Comparison of ENCODE assay signal across 23 cellular contexts in genomic region chr1:112872551-112872962, GRCh38.
DNase-seq lines count a peak whose midpoint lies in the region; ATAC-seq and TF ChIP-seq lines count a peak whose summit lies in the region.
"Had no signal": no experiment of that assay in that cellular context is flagged by ENCODE, and none has a peak within 500 bp of the region (broad histone marks: within the 10 kb centered on the region; RNA-seq: fewer than 3 reads in every experiment).

No MANE protein-coding gene starts in this region.

- H2AFZ ChIP-seq in neuronal stem cell (ENCODE audit: low read length), result no peak overlapping the region
- H2AFZ ChIP-seq: GM23248 had no signal

- DNase-seq in HAP-1 (ENCODE audit: low spot score in 2 of 2) (peak; percentile 46 to 67), SK-MEL-5 (ENCODE audit: low read depth, low spot score) (peak; percentile 52), fibroblast of the aortic adventitia (ENCODE audit: low read depth) (peak; percentile 44), neuronal stem cell (ENCODE audit: low spot score) (no peak), NCI-H345 treated with DMSO at 0.1 percent for 48 hours (lab: John Stamatoyannopoulos, UW; ENCODE audit: unreplicated experiment) (no peak)
- no peak for DNase-seq in activated effector memory CD4-positive, alpha-beta T cell treated with Interleukin-2 at 50 U/mL for 16 hours
- DNase-seq: activated CD8-positive, alpha-beta T cell treated with anti-CD3 and anti-CD28 coated beads, Interleukin-2, amount 10 ng/mL, durations not matched to agents 7 days and 5 days; activated naive CD8-positive, alpha-beta T cell treated with anti-CD3 and anti-CD28 coated beads, Interleukin-2, amount 10 ng/mL, durations not matched to agents 7 days and 5 days; activated T-cell treated with anti-CD3 and anti-CD28 coated beads, Interleukin-2, amount 50 U/mL, for 72 hours; dermis blood vessel endothelial cell; GM23248; left lung; NCI-H1417 treated with DMSO at 0.1 percent for 48 hours; NCI-H526 treated with DMSO at 0.1 percent for 48 hours; pancreas; PC-3; SJCRH30; stimulated activated CD4-positive, alpha-beta T cell treated with anti-CD3 and anti-CD28 coated beads, Interleukin-1b, Interleukin-23, amount 100 ng/mL, for 48 hours; stimulated activated naive CD4-positive, alpha-beta T cell treated with Interleukin-2 at 50 U/mL for 16 hours; T-helper 17 cell had no signal

- peak overlapping the region; percentile 38 for H3K27ac ChIP-seq in neuronal stem cell (replicated peaks; ENCODE audit: low read length)
- H3K27ac ChIP-seq: GM23248, left lung, pancreas, SJCRH30, tibial nerve had no signal

- no peak overlapping the region for H2BK15ac ChIP-seq in neuronal stem cell (ENCODE audit: low read length)

- no peak overlapping the region for H3K23ac ChIP-seq in neuronal stem cell (ENCODE audit: low read depth, low read length, poor library complexity)

- WGBS in neuronal stem cell (ENCODE audit: extremely low coverage in 2 of 2, insufficient read length in 2 of 2, insufficient replicate concordance in 1 of 2), 2 donors, result no CpG with 5 or more reads among the region's 1 CpG

- no peak for TF ChIP-seq CTCF in fibroblast of the aortic adventitia (IDR thresholded peaks at IDR 0.05; ENCODE audit: insufficient read depth, low read length)

- no peak overlapping the region for H2BK120ac ChIP-seq in neuronal stem cell (ENCODE audit: low read depth, low read length)

- H3K4me3 ChIP-seq in HAP-1 (no peak overlapping the region), fibroblast of the aortic adventitia (ENCODE audit: low read depth, low read length) (no peak overlapping the region), neuronal stem cell (ENCODE audit: low read length in 2 of 2) (no peak overlapping the region)
- H3K4me3 ChIP-seq: GM23248, left lung, pancreas, SJCRH30, tibial nerve had no signal

- H3K79me1 ChIP-seq in neuronal stem cell (ENCODE audit: low read depth, low read length), result no peaks in the 10 kb centered on the region

- peaks cover 17% of the 10 kb centered on the region for H3K4me1 ChIP-seq in HAP-1
- peaks cover 0 to 8% of the 10 kb centered on the region in 2 donors for H3K4me1 ChIP-seq in neuronal stem cell (ENCODE audit: control insufficient read depth in 2 of 2, insufficient read depth in 1 of 2, low read depth in 1 of 2, low read length in 2 of 2)
- H3K4me1 ChIP-seq: left lung, pancreas, SJCRH30, tibial nerve had no signal

- H3K9me3 ChIP-seq in HAP-1 (no peaks in the 10 kb centered on the region), neuronal stem cell (replicated peaks in 1 of 2; ENCODE audit: control insufficient read depth in 2 of 2, insufficient read depth in 1 of 2, low read depth in 1 of 2, low read length in 2 of 2) (no peaks in the 10 kb centered on the region)
- H3K9me3 ChIP-seq: left lung, pancreas, SJCRH30, tibial nerve had no signal

- ATAC-seq in HG03108 (IDR thresholded peaks at IDR 0.05; ENCODE audit: unreplicated experiment) (no peak), GM19455 (IDR thresholded peaks at IDR 0.05; ENCODE audit: unreplicated experiment) (no peak)
- ATAC-seq: activated CD8-positive, alpha-beta T cell treated with anti-CD3 and anti-CD28 coated beads, Interleukin-2, amount 10 ng/mL, durations not matched to agents 7 days and 5 days; activated T-cell treated with anti-CD3 and anti-CD28 coated beads, Interleukin-2, amount 50 U/mL, for 72 hours; left lung; pancreas; PC-3; T-helper 17 cell had no signal

- no peak overlapping the region for H3K18ac ChIP-seq in neuronal stem cell (ENCODE audit: low read length)

- no peak overlapping the region for H2BK12ac ChIP-seq in neuronal stem cell (ENCODE audit: low read length)

- H3K4ac ChIP-seq in neuronal stem cell (ENCODE audit: low read length), result no peak overlapping the region

- no peaks in the 10 kb centered on the region for H3K27me3 ChIP-seq in HAP-1 (ENCODE audit: low read depth)
- H3K27me3 ChIP-seq in neuronal stem cell (ENCODE audit: control insufficient read depth in 3 of 3, insufficient read depth in 3 of 3, low read depth in 1 of 3, low read length in 3 of 3), result no peaks in the 10 kb centered on the region
- H3K27me3 ChIP-seq: left lung, pancreas, SJCRH30, tibial nerve had no signal

- H3K36me3 ChIP-seq in HAP-1 (replicated peaks) (no peaks in the 10 kb centered on the region), neuronal stem cell (replicated peaks in 1 of 2; ENCODE audit: control insufficient read depth in 2 of 2, insufficient read depth in 2 of 2, low read length in 2 of 2) (no peaks in the 10 kb centered on the region)
- H3K36me3 ChIP-seq: left lung, pancreas, SJCRH30, tibial nerve had no signal

- no peak overlapping the region for H3K14ac ChIP-seq in neuronal stem cell (ENCODE audit: low read length)

- H3K9ac ChIP-seq in neuronal stem cell (ENCODE audit: low read depth, low read length, poor library complexity), result no peak overlapping the region
- H3K9ac ChIP-seq: GM23248 had no signal

- H2AK5ac ChIP-seq in neuronal stem cell (ENCODE audit: low read depth, low read length), result no peak overlapping the region

- no peak overlapping the region for H2BK5ac ChIP-seq in neuronal stem cell (ENCODE audit: low read length)

- in situ Hi-C loops in HAP-1 (cut with MboI; ENCODE audit: low sequenced_read_pairs), result no loop called here
- in situ Hi-C loops in SK-MEL-5 (cut with HindIII; ENCODE audit: low pct_unique_long_range_greater_than_20kb, low sequenced_read_pairs), result no loop called here

- no peak overlapping the region for H4K91ac ChIP-seq in neuronal stem cell (ENCODE audit: low read depth, low read length, poor library complexity)

- no peak overlapping the region for H3K4me2 ChIP-seq in neuronal stem cell (ENCODE audit: insufficient read depth, low read length, poor library complexity, severe bottlenecking)

- H4K8ac ChIP-seq in neuronal stem cell (ENCODE audit: low read depth, low read length), result no peak overlapping the region

Comparison
In these comparisons a context has a peak if more than half of its experiments do, and no peak if none do; other contexts are left out.
1. DNase-seq: peak in HAP-1 (2 of 2), SK-MEL-5 (single experiment) and fibroblast of the aortic adventitia (single experiment); none in neuronal stem cell (single experiment), NCI-H345 treated with DMSO at 0.1 percent for 48 hours (single experiment) and activated effector memory CD4-positive, alpha-beta T cell treated with Interleukin-2 at 50 U/mL for 16 hours (single experiment).